8 cellular contexts compared by ENCODE assay signal in the genomic region with DNA sequence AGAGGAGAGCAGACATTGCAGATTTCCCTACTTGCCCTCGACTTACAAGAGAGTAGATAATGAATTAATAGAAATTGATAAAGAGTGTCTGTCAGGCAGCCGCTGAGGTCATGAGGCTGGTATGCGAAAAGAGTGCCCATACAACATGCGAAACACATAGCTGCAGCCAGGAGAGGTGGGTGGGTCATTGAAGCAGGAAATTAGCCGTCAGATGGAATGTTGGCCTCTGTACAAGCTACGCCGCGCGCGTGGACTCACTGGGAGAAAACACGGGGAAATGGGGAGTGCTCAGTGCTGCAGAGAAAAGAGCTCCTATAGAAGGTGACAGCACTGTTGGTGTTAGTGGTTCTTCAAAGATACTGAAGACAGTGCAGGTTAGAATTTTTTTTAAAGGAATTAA.
A peak's percentile ranks its signal among the peaks of the same experiment; 100 is the strongest.
DNase-seq lines count a peak whose midpoint lies in the region; ATAC-seq and TF ChIP-seq lines count a peak whose summit lies in the region.

No MANE protein-coding gene starts in this region.

- no peaks in the 10 kb centered on the region for H3K27me3 Mint-ChIP-seq in effector memory CD8-positive, alpha-beta T cell

- DNase-seq in HS-27A (ENCODE audit: low read depth) (peak; percentile 29), cerebellar cortex (ENCODE audit: low spot score) (peak; percentile 71), kidney glomerular epithelial cell (lab: John Stamatoyannopoulos, UW) (peak; percentile 86), smooth muscle cell (lab: John Stamatoyannopoulos, UW; ENCODE audit: unreplicated experiment) (no peak), KG1 (lab: John Stamatoyannopoulos, UW) (no peak), GM19238 (ENCODE audit: insufficient read length, low spot score) (no peak)
- DNase-seq in activated CD8-positive, alpha-beta memory T cell treated with anti-CD3 and anti-CD28 coated beads, Interleukin-2, amount 50 U/mL, for 48 hours, result no peak
- DNase-seq in effector memory CD8-positive, alpha-beta T cell, result no peak

- no peaks in the 10 kb centered on the region for H3K9me3 Mint-ChIP-seq in effector memory CD8-positive, alpha-beta T cell

- peaks cover 27% of the 10 kb centered on the region for H3K4me1 ChIP-seq in smooth muscle cell (ENCODE audit: low read depth)

- H4K20me1 ChIP-seq in smooth muscle cell (ENCODE audit: low read depth), result no peaks in the 10 kb centered on the region

- peak overlapping the region; percentile 80 for H3K4me2 ChIP-seq in smooth muscle cell

- no peak overlapping the region for H3K27ac Mint-ChIP-seq in effector memory CD8-positive, alpha-beta T cell

- H3K4me3 Mint-ChIP-seq in effector memory CD8-positive, alpha-beta T cell, result no peak overlapping the region

- 9% methylated on average over 11 of the region's 11 CpGs for WGBS in smooth muscle cell (ENCODE audit: low lambda C conversion rate)

- H3K9ac ChIP-seq in smooth muscle cell (ENCODE audit: low read depth), result peak overlapping the region; percentile 64

- TF ChIP-seq CTCF in smooth muscle cell (IDR thresholded peaks at IDR 0.05; ENCODE audit: borderline replicate concordance, insufficient read depth, poor library complexity, severe bottlenecking), result peak; percentile 12

- peak overlapping the region; percentile 94 for H3K27ac ChIP-seq in smooth muscle cell (ENCODE audit: low read depth)

- peaks cover 6% of the 10 kb centered on the region for H3F3A ChIP-seq in smooth muscle cell (ENCODE audit: low read depth)

- H2AFZ ChIP-seq in smooth muscle cell (ENCODE audit: low read depth), result no peak overlapping the region

- H3K4me3 ChIP-seq in smooth muscle cell, result peak overlapping the region; percentile 40

- peaks cover 3% of the 10 kb centered on the region for H3K36me3 Mint-ChIP-seq in effector memory CD8-positive, alpha-beta T cell (ENCODE audit: insufficient read depth)

- no peaks in the 10 kb centered on the region for H3K36me3 ChIP-seq in smooth muscle cell (ENCODE audit: low read depth)

- peaks cover 9 to 26% of the 10 kb centered on the region in 2 donors for H3K4me1 Mint-ChIP-seq in effector memory CD8-positive, alpha-beta T cell (ENCODE audit: low read depth in 2 of 2)

- no peak for ATAC-seq in effector memory CD8-positive, alpha-beta T cell (replicated peaks)

- H3K9me3 ChIP-seq in smooth muscle cell (replicated peaks; ENCODE audit: low read depth), result no peaks in the 10 kb centered on the region

- H3K79me2 ChIP-seq in smooth muscle cell (ENCODE audit: low read depth), result peaks cover 69% of the 10 kb centered on the region

- H3K27me3 ChIP-seq in smooth muscle cell (ENCODE audit: low read depth), result no peaks in the 10 kb centered on the region

Comparison
In these comparisons a context has a peak if more than half of its experiments do, and no peak if none do; other contexts are left out.
1. DNase-seq: peak in HS-27A (single experiment), cerebellar cortex (single experiment) and kidney glomerular epithelial cell (single experiment); none in smooth muscle cell (single experiment), KG1 (single experiment), activated CD8-positive, alpha-beta memory T cell treated with anti-CD3 and anti-CD28 coated beads, Interleukin-2, amount 50 U/mL, for 48 hours (single experiment), GM19238 (single experiment) and effector memory CD8-positive, alpha-beta T cell (0 of 3).